ENCODE assay signal across 23 cellular contexts in the genomic region with DNA sequence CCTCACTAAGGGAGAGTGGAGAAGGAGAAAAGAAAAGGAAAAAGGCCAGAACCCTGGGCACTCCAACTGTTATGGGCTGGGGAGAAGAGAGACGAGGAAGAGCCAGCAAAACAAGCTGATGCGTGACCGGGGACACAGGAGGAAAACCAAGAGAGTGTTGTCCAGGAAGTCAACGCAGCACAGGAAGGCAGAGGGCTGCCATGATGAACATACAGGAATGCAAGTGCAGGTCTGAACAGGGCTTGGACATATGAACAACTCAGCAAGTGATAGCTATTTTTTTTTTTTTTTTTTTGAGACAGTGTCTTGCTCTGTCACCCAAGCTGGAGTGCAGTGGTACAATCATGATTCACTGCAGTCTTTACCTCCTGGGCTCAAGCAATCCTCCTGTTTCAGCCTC. TPM values are rescaled to one million over a fixed set of nuclear protein-coding genes. Genes with fewer than 3 reads are reported as not detected.
DNase-seq lines count a peak whose midpoint lies in the region; ATAC-seq, FAIRE-seq and TF ChIP-seq lines count a peak whose summit lies in the region.
"Had no signal": no experiment of that assay in that cellular context is flagged by ENCODE, and none has a peak within 500 bp of the region (broad histone marks: within the 10 kb centered on the region; RNA-seq: fewer than 3 reads in every experiment).

No MANE protein-coding gene starts in this region.

- H3K27ac ChIP-seq in RWPE1 (peak overlapping the region; percentile 46; the same call in 1 of the 2 replicates), foreskin keratinocyte (no peak overlapping the region)

- CTCF ChIA-PET in RWPE1 (lab: Yijun Ruan, JAX): interaction anchor here (0.6 to 1.9 kb wide), 6 partner anchors 12 to 525 kb away, joined by 3 to 7 read pairs (median 5); no protein-coding TSS in a partner anchor

- no peaks in the 10 kb centered on the region for H3K27me3 ChIP-seq in bronchial epithelial cell (ENCODE audit: control insufficient read depth, insufficient read depth, low read length)
- no peaks in the 10 kb centered on the region for H3K27me3 ChIP-seq in foreskin keratinocyte
- H3K27me3 ChIP-seq: BE2C had no signal

- H3K36me3 ChIP-seq in bronchial epithelial cell (ENCODE audit: control insufficient read depth, insufficient read depth, low read length): no peaks in the 10 kb centered on the region
- H3K36me3 ChIP-seq: HAP-1 had no signal

- ATAC-seq in foreskin keratinocyte (peak; percentile 82), HG02623 (IDR thresholded peaks at IDR 0.05; ENCODE audit: unreplicated experiment) (no peak)

- TF ChIP-seq CTCF in RWPE1 (conservative IDR thresholded peaks at IDR 0.05; ENCODE audit: low read depth) (no peak), bronchial epithelial cell (IDR thresholded peaks at IDR 0.05; ENCODE audit: insufficient read depth, low read length, severe bottlenecking) (no peak), foreskin keratinocyte (conservative IDR thresholded peaks at IDR 0.05) (no peak)

- no peak overlapping the region for H3K4me3 ChIP-seq in bronchial epithelial cell (ENCODE audit: low read depth, low read length)
- H3K4me3 ChIP-seq: HAP-1 had no signal

- H3K4me1 ChIP-seq in foreskin keratinocyte: peaks cover 11% of the 10 kb centered on the region

- no peak for FAIRE-seq in bronchial epithelial cell (lab: Jason Lieb, UNC)
- FAIRE-seq: A204.1, G401.6, GM12891, GM19239 had no signal

- DNase-seq in HPDE6-E6E7 (ENCODE audit: extremely low spot score) (peak; percentile 55), RWPE1 (ENCODE audit: low spot score) (peak; percentile 42), bronchial epithelial cell (ENCODE audit: low read depth) (peak; percentile 91), foreskin keratinocyte (peak; percentile 73 to 83), DMS79 (lab: John Stamatoyannopoulos, UW) (no peak)
- DNase-seq in stimulated activated CD4-positive, alpha-beta T cell treated with anti-CD3 and anti-CD28 coated beads, Interleukin-4, amount 100 ng/mL, for 24 hours: no peak
- no peak for DNase-seq in stimulated activated naive CD4-positive, alpha-beta T cell (lab: John Stamatoyannopoulos, UW)
- DNase-seq: ACHN; BE2C; C1 segment of cervical spinal cord; CD4-positive, CD25-positive, alpha-beta regulatory T cell; CD8-positive, alpha-beta memory T cell; COR-L47; DMS 273 treated with DMSO at 0.1 percent for 48 hours; DMS53 had no signal

- POLR2A ChIA-PET in RWPE1 (lab: Yijun Ruan, JAX; ENCODE audit: low non-redundant PET): no interaction called here

RNA-seq across cellular contexts. Expression of gene SIX3, which starts 28.4 kb away (rescaled TPM):
- not detected in 2 replicates for total RNA-seq in bronchial epithelial cell
- not detected in 2 replicates for total RNA-seq in foreskin keratinocyte
- not detected in 2 replicates for polyA plus RNA-seq in foreskin keratinocyte
- total RNA-seq: CD4-positive, CD25-positive, alpha-beta regulatory T cell; CD8-positive, alpha-beta memory T cell; H4; HT1080 had no signal
- polyA plus RNA-seq: CD4-positive, CD25-positive, alpha-beta regulatory T cell; CD8-positive, alpha-beta memory T cell had no signal

RNA-seq across cellular contexts. Expression of gene SIX2, which starts 39.3 kb away (rescaled TPM):
- total RNA-seq in bronchial epithelial cell (3.7 and 4.2 TPM in 2 replicates), foreskin keratinocyte (not detected in 2 replicates)
- polyA plus RNA-seq in foreskin keratinocyte: 0.06 TPM in 1 of 2 replicates, not detected in the other
- total RNA-seq: CD4-positive, CD25-positive, alpha-beta regulatory T cell had no signal
- polyA plus RNA-seq: CD4-positive, CD25-positive, alpha-beta regulatory T cell; CD8-positive, alpha-beta memory T cell had no signal

Comparison
In these comparisons a context has a peak if more than half of its experiments do, and no peak if none do; other contexts are left out.
1. DNase-seq: peak in HPDE6-E6E7 (single experiment), RWPE1 (single experiment), bronchial epithelial cell (single experiment) and foreskin keratinocyte (2 of 2); none in stimulated activated CD4-positive, alpha-beta T cell treated with anti-CD3 and anti-CD28 coated beads, Interleukin-4, amount 100 ng/mL, for 24 hours (single experiment), stimulated activated naive CD4-positive, alpha-beta T cell (0 of 6) and DMS79 (single experiment).